In the genomic region with DNA sequence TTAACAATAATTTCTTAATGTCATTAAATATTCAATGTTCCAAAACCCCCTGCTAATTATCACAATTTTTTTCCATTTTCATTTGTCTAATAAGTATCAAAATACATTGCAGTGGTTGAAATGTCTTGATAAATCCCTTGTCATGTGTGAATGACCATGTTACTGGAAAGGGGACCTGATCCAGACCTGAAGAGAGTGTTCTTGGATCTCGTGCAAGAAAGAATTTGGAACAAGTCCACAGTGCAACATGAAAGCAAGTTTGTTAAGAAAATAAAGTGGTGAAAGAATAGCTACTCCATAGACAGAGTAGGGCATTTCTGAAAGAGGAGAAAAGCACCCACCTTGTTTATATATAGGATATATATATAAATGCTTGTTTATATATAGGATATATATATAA, we compare ENCODE assay signal across 38 cellular contexts. TPM values are rescaled to one million over a fixed set of nuclear protein-coding genes. Genes with fewer than 3 reads are reported as not detected.
DNase-seq lines count a peak whose midpoint lies in the region; ATAC-seq and TF ChIP-seq lines count a peak whose summit lies in the region.
"Had no signal": no experiment of that assay in that cellular context is flagged by ENCODE, and none has a peak within 500 bp of the region (broad histone marks: within the 10 kb centered on the region; RNA-seq: fewer than 3 reads in every experiment).

No MANE protein-coding gene starts in this region.

- peaks cover 3% of the 10 kb centered on the region for H3K36me3 Mint-ChIP-seq in activated CD4-positive, alpha-beta memory T cell treated with anti-CD3 and anti-CD28 coated beads for 36 hours
- H3K36me3 Mint-ChIP-seq: CD14-positive monocyte; CD4-positive, alpha-beta memory T cell; CD4-positive, CD25-positive, alpha-beta regulatory T cell; CD8-positive, alpha-beta T cell had no signal

- H3K4me1 Mint-ChIP-seq in activated CD4-positive, alpha-beta memory T cell treated with anti-CD3 and anti-CD28 coated beads for 36 hours (ENCODE audit: low read depth) = no peaks in the 10 kb centered on the region
- H3K4me1 Mint-ChIP-seq: B cell; CD14-positive monocyte; CD4-positive, alpha-beta memory T cell; CD4-positive, CD25-positive, alpha-beta regulatory T cell; CD8-positive, alpha-beta memory T cell had no signal

- no peaks in the 10 kb centered on the region for H3K9me3 ChIP-seq in right cardiac atrium (ENCODE audit: control insufficient read depth, low read length)
- H3K9me3 ChIP-seq in left ventricle myocardium inferior (replicated peaks) = peaks cover 10% of the 10 kb centered on the region
- no peaks in the 10 kb centered on the region for H3K9me3 ChIP-seq in right atrium auricular region
- H3K9me3 ChIP-seq in thyroid gland = no peaks in the 10 kb centered on the region
- H3K9me3 ChIP-seq: A549, BE2C, BLaER1, Caco-2 had no signal

- H3K9me3 Mint-ChIP-seq in activated CD4-positive, alpha-beta memory T cell treated with anti-CD3 and anti-CD28 coated beads for 36 hours = peaks cover 5% of the 10 kb centered on the region
- H3K9me3 Mint-ChIP-seq: CD4-positive, alpha-beta T cell had no signal

- H3K4me1 ChIP-seq in right cardiac atrium (ENCODE audit: control insufficient read depth, insufficient read depth, low read length) (no peaks in the 10 kb centered on the region), left ventricle myocardium inferior (peaks cover 15% of the 10 kb centered on the region), right atrium auricular region (no peaks in the 10 kb centered on the region), thyroid gland (peaks cover 25 to 26% of the 10 kb centered on the region in 2 donors)
- H3K4me1 ChIP-seq: A549; BE2C; BLaER1; BLaER1 treated with 17β-estradiol and CSF1 and Interleukin-3, amounts not matched to agents 10 nM and 100 nM; Caco-2 had no signal

- H3K36me3 ChIP-seq in left ventricle myocardium inferior (no peaks in the 10 kb centered on the region), right atrium auricular region (no peaks in the 10 kb centered on the region), thyroid gland (no peaks in the 10 kb centered on the region)
- H3K36me3 ChIP-seq: BE2C; BLaER1; BLaER1 treated with 17β-estradiol and CSF1 and Interleukin-3, amounts not matched to agents 10 nM and 100 nM had no signal

- H3K27me3 ChIP-seq in right cardiac atrium (ENCODE audit: control insufficient read depth, insufficient read depth) (no peaks in the 10 kb centered on the region), left ventricle myocardium inferior (ENCODE audit: low read depth) (peaks cover 31% of the 10 kb centered on the region), right atrium auricular region (no peaks in the 10 kb centered on the region), thyroid gland (no peaks in the 10 kb centered on the region)
- H3K27me3 ChIP-seq: BLaER1; BLaER1 treated with 17β-estradiol and CSF1 and Interleukin-3, amounts not matched to agents 10 nM and 100 nM had no signal

- peaks cover 23% of the 10 kb centered on the region for H3K27me3 Mint-ChIP-seq in activated CD4-positive, alpha-beta memory T cell treated with anti-CD3 and anti-CD28 coated beads for 36 hours

- intact Hi-C loops in Right ventricle myocardium superior (cut with DNase I) (loop anchor here (10.0 kb wide), 1 partner anchor 547 kb away; no protein-coding TSS in a partner anchor), right cardiac atrium (cut with DNase I) (no loop called here), left ventricle myocardium inferior (cut with micrococcal nuclease) (no loop called here), left ventricle myocardium superior (cut with micrococcal nuclease) (no loop called here), Right ventricle myocardium inferior (cut with DNase I) (no loop called here), thyroid gland (cut with DNase I) (no loop called here)
- intact Hi-C loops in activated CD4-positive, alpha-beta memory T cell treated with anti-CD3 and anti-CD28 coated beads for 36 hours (cut with micrococcal nuclease) = no loop called here

- ATAC-seq in Right ventricle myocardium superior (ENCODE audit: poor library complexity) (peak; percentile 76), right cardiac atrium (no peak), left ventricle myocardium superior (peak; percentile 79), Right ventricle myocardium inferior (no peak)
- ATAC-seq: A549; CD8-positive, alpha-beta T cell had no signal

- H3K27ac ChIP-seq in right cardiac atrium (ENCODE audit: low read length) (no peak overlapping the region), left ventricle myocardium inferior (replicated peaks) (peak overlapping the region; percentile 10), right atrium auricular region (no peak overlapping the region), thyroid gland (peak overlapping the region in 2 of 3 donors; percentile 84 to 86)
- H3K27ac ChIP-seq: 22Rv1; A549; BLaER1; BLaER1 treated with 17β-estradiol and CSF1 and Interleukin-3, amounts not matched to agents 10 nM and 100 nM; C4-2B had no signal

- no peak for TF ChIP-seq POLR2A in thyroid gland (IDR thresholded peaks at IDR 0.05)

- CTCF ChIA-PET in activated CD4-positive, alpha-beta memory T cell treated with anti-CD3 and anti-CD28 coated beads for 36 hours (lab: Charles Lee) = no interaction called here

- POLR2A ChIA-PET in activated CD4-positive, alpha-beta memory T cell treated with anti-CD3 and anti-CD28 coated beads for 36 hours (lab: Charles Lee) = no interaction called here

- H3K27ac Mint-ChIP-seq in activated CD4-positive, alpha-beta memory T cell treated with anti-CD3 and anti-CD28 coated beads for 36 hours = no peak overlapping the region
- H3K27ac Mint-ChIP-seq: B cell; CD14-positive monocyte; CD4-positive, alpha-beta memory T cell; CD4-positive, alpha-beta T cell; CD4-positive, CD25-positive, alpha-beta regulatory T cell; CD8-positive, alpha-beta memory T cell; CD8-positive, alpha-beta T cell had no signal

- no peak for DNase-seq in Right ventricle myocardium superior
- DNase-seq in right cardiac atrium = no peak
- DNase-seq in left ventricle myocardium inferior = no peak
- DNase-seq in right atrium auricular region (ENCODE audit: low spot score) = no peak
- DNase-seq in left ventricle myocardium superior = no peak
- DNase-seq in Right ventricle myocardium inferior (ENCODE audit: missing footprints) = no peak
- DNase-seq in thyroid gland = peak; percentile 46 to 51
- no peak for DNase-seq in activated CD4-positive, alpha-beta memory T cell treated with anti-CD3 and anti-CD28 coated beads for 36 hours
- DNase-seq: 8988T; ACHN; AML-193; BE2C; C1 segment of cervical spinal cord; Caco-2; Calu3; CD4-positive, alpha-beta memory T cell; CD4-positive, alpha-beta T cell; CD4-positive, CD25-positive, alpha-beta regulatory T cell; CD8-positive, alpha-beta memory T cell; CD8-positive, alpha-beta T cell; COR-L47; DMS 273 treated with DMSO at 0.1 percent for 48 hours; DMS153; DMS53; DMS79; DMS79 treated with DMSO at 0.1 percent for 48 hours; DND-41; EL had no signal

- no peak for TF ChIP-seq CTCF in left ventricle myocardium inferior (IDR thresholded peaks at IDR 0.05; ENCODE audit: borderline replicate concordance)
- no peak for TF ChIP-seq CTCF in right atrium auricular region (IDR thresholded peaks at IDR 0.05)
- no peak for TF ChIP-seq CTCF in thyroid gland (IDR thresholded peaks at IDR 0.05)

- WGBS in right cardiac atrium = 16% methylated on average over 1 of the region's 1 CpG
- WGBS in thyroid gland, 2 donors = 11 to 15% methylated on average over 1 of the region's 1 CpG

- H3K4me3 Mint-ChIP-seq in activated CD4-positive, alpha-beta memory T cell treated with anti-CD3 and anti-CD28 coated beads for 36 hours = no peak overlapping the region
- H3K4me3 Mint-ChIP-seq: B cell; CD14-positive monocyte; CD4-positive, alpha-beta memory T cell; CD4-positive, alpha-beta T cell; CD4-positive, CD25-positive, alpha-beta regulatory T cell; CD8-positive, alpha-beta memory T cell; CD8-positive, alpha-beta T cell had no signal

- H3K4me3 ChIP-seq in right cardiac atrium (ENCODE audit: low read length) (no peak overlapping the region), left ventricle myocardium inferior (no peak overlapping the region), right atrium auricular region (no peak overlapping the region), thyroid gland (replicated peaks in 1 of 3) (no peak overlapping the region)
- H3K4me3 ChIP-seq: A549; BLaER1; BLaER1 treated with 17β-estradiol and CSF1 and Interleukin-3, amounts not matched to agents 10 nM and 100 nM had no signal

RNA-seq across cellular contexts. Expression of a gene that starts 10.4 kb away (rescaled TPM):
- total RNA-seq in Right ventricle myocardium superior = 97.4 TPM
- total RNA-seq in right cardiac atrium = 100 to 1,000 TPM in 2 of 4 donors, 10 to 100 TPM in 2; 86.9 to 115 (median 101) TPM
- 187 TPM for polyA plus RNA-seq in right cardiac atrium
- total RNA-seq in left ventricle myocardium inferior = 126 TPM
- 10 to 100 TPM; 67.9 to 77.0 TPM for total RNA-seq in right atrium auricular region
- 111 TPM for total RNA-seq in left ventricle myocardium superior
- total RNA-seq in Right ventricle myocardium inferior = 112 TPM
- 100 to 1,000 TPM in 3 of 4 donors, 10 to 100 TPM in 1; 79.0 to 132 (median 124) TPM for total RNA-seq in thyroid gland
- 10 to 100 TPM; 55.3 to 56.4 TPM for total RNA-seq in activated CD4-positive, alpha-beta memory T cell treated with anti-CD3 and anti-CD28 coated beads for 36 hours

RNA-seq across cellular contexts. Expression of a gene that starts 20.1 kb away (rescaled TPM):
- total RNA-seq in Right ventricle myocardium superior (27.9 TPM), right cardiac atrium (10 to 100 TPM; 31.5 to 47.9 (median 36.9) TPM), left ventricle myocardium inferior (33.2 TPM), right atrium auricular region (10 to 100 TPM; 23.7 to 24.3 TPM), left ventricle myocardium superior (30.5 TPM), Right ventricle myocardium inferior (33.7 TPM), thyroid gland (10 to 100 TPM; 29.0 to 31.7 (median 29.4) TPM)
- 13.4 TPM for polyA plus RNA-seq in right cardiac atrium
- total RNA-seq in activated CD4-positive, alpha-beta memory T cell treated with anti-CD3 and anti-CD28 coated beads for 36 hours = 10 to 100 TPM; 32.0 to 33.1 TPM

RNA-seq across cellular contexts. Expression of a gene that starts 55.7 kb away (rescaled TPM):
- 1.9 TPM for total RNA-seq in Right ventricle myocardium superior
- 1 to 10 TPM; 1.4 to 2.9 (median 2.2) TPM for total RNA-seq in right cardiac atrium
- polyA plus RNA-seq in right cardiac atrium = 1.3 TPM
- total RNA-seq in left ventricle myocardium inferior = 0.47 TPM
- total RNA-seq in right atrium auricular region = 1 to 10 TPM in 1 of 2 donors, under 1 TPM in 1; 0.83 to 1.1 TPM
- total RNA-seq in left ventricle myocardium superior = 3.1 TPM
- 3.2 TPM for total RNA-seq in Right ventricle myocardium inferior
- total RNA-seq in thyroid gland = 1 to 10 TPM in 2 of 4 donors, under 1 TPM in 2; 0.71 to 2.5 (median 1.6) TPM
- 1 to 10 TPM in 1 of 2 experiments, under 1 TPM in 1; 0.92 to 1.1 TPM for total RNA-seq in activated CD4-positive, alpha-beta memory T cell treated with anti-CD3 and anti-CD28 coated beads for 36 hours
- total RNA-seq: A172; A673; CD8-positive, alpha-beta T cell had no signal
- polyA plus RNA-seq: AG04450 had no signal

RNA-seq across cellular contexts. Expression of a gene that starts 55.8 kb away (rescaled TPM):
- total RNA-seq in Right ventricle myocardium superior (9.3 TPM), right cardiac atrium (1 to 10 TPM; 4.6 to 8.2 (median 6.9) TPM), left ventricle myocardium inferior (3.7 TPM), right atrium auricular region (1 to 10 TPM; 2.2 to 10.0 TPM), left ventricle myocardium superior (12.7 TPM), Right ventricle myocardium inferior (11.0 TPM), thyroid gland (10 to 100 TPM in 2 of 4 donors, 1 to 10 TPM in 2; 4.7 to 26.9 (median 11.1) TPM)
- 2.2 TPM for polyA plus RNA-seq in right cardiac atrium
- total RNA-seq in activated CD4-positive, alpha-beta memory T cell treated with anti-CD3 and anti-CD28 coated beads for 36 hours = under 1 TPM; 0.41 to 0.59 TPM
- total RNA-seq: A673; CD8-positive, alpha-beta T cell had no signal
- polyA plus RNA-seq: CD14-positive monocyte; CD8-positive, alpha-beta memory T cell had no signal

Comparison
In these comparisons a context has a peak if more than half of its experiments do, and no peak if none do; other contexts are left out.
1. ATAC-seq: peak in Right ventricle myocardium superior (single experiment) and left ventricle myocardium superior (single experiment); none in right cardiac atrium (0 of 2) and Right ventricle myocardium inferior (single experiment).
2. H3K27ac ChIP-seq: peak in left ventricle myocardium inferior (single experiment) and thyroid gland (2 of 3); none in right cardiac atrium (single experiment) and right atrium auricular region (0 of 2).
3. DNase-seq: peak in thyroid gland (2 of 2); none in Right ventricle myocardium superior (single experiment), right cardiac atrium (0 of 3), left ventricle myocardium inferior (single experiment), right atrium auricular region (single experiment), left ventricle myocardium superior (single experiment), Right ventricle myocardium inferior (single experiment) and activated CD4-positive, alpha-beta memory T cell treated with anti-CD3 and anti-CD28 coated beads for 36 hours (single experiment).